ENCODE assay signal across 20 cellular contexts in the genomic region with DNA sequence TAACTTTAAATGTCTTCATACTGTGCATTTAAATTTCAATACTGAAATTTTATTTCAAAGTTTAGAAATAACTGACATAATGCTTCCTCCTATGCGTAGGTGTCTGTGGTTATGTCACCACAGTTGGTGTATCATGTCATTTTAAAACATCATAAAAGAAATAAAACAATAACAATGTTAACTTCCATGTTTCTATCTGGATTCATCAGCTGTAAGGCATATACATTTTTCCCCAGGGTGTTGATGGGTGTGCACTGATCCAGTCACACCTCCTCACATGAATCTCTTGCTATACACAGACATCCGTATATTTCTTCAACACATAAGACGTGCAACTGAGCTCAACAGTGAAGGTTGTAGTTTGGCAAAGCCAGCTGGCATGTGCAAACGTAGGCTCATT. TPM values are rescaled to one million over a fixed set of nuclear protein-coding genes. Genes with fewer than 3 reads are reported as not detected.
DNase-seq lines count a peak whose midpoint lies in the region; ATAC-seq, FAIRE-seq and TF ChIP-seq lines count a peak whose summit lies in the region.
"Had no signal": no experiment of that assay in that cellular context is flagged by ENCODE, and none has a peak within 500 bp of the region (broad histone marks: within the 10 kb centered on the region; RNA-seq: fewer than 3 reads in every experiment).

No MANE protein-coding gene starts in this region.

- peaks cover 14% of the 10 kb centered on the region for H3K4me1 ChIP-seq in lower lobe of right lung
- H3K4me1 ChIP-seq: tibial artery had no signal

- peak in 1 of 10 experiments; percentile 5 for DNase-seq in CD4-positive, alpha-beta T cell
- DNase-seq in GM19239 (ENCODE audit: insufficient read length, low spot score) (no peak), lower lobe of right lung (no peak), AG08396 (ENCODE audit: low spot score) (no peak)
- DNase-seq: C1 segment of cervical spinal cord; DMS53; endodermal cell; islet precursor cell; NCI-H187 treated with DMSO at 0.1 percent for 48 hours; NCI-H446; NK-92 treated with Interleukin-12 subunit alpha and Interleukin-12 subunit beta, amount 100 ng/mL, for 24 hours; tibial artery had no signal

- H3K4me3 ChIP-seq in lower lobe of right lung: peak overlapping the region; percentile 65
- H3K4me3 ChIP-seq: smooth muscle cell, tibial artery had no signal

- no peaks in the 10 kb centered on the region for H3K36me3 ChIP-seq in lower lobe of right lung
- H3K36me3 ChIP-seq: tibial artery had no signal

- H3K27ac ChIP-seq in CD4-positive, alpha-beta T cell (ENCODE audit: low read depth, low read length): peak overlapping the region; percentile 64
- no peak overlapping the region for H3K27ac ChIP-seq in lower lobe of right lung
- H3K27ac ChIP-seq: tibial artery had no signal

- peaks cover 57% of the 10 kb centered on the region for H3K36me3 Mint-ChIP-seq in CD4-positive, alpha-beta T cell (ENCODE audit: low read depth)
- peaks cover 37% of the 10 kb centered on the region for H3K36me3 Mint-ChIP-seq in activated T-helper 17 cell treated with anti-CD3 and anti-CD28 coated beads, Interleukin-2, amount 50 U/mL, for 72 hours (ENCODE audit: low read depth)

- no peaks in the 10 kb centered on the region for H3K9me3 Mint-ChIP-seq in CD4-positive, alpha-beta T cell
- H3K9me3 Mint-ChIP-seq in activated T-helper 17 cell treated with anti-CD3 and anti-CD28 coated beads, Interleukin-2, amount 50 U/mL, for 72 hours: no peaks in the 10 kb centered on the region
- H3K9me3 Mint-ChIP-seq: neural crest cell had no signal

- peak overlapping the region; percentile 80 for H3K4me3 Mint-ChIP-seq in CD4-positive, alpha-beta T cell
- H3K4me3 Mint-ChIP-seq in activated T-helper 17 cell treated with anti-CD3 and anti-CD28 coated beads, Interleukin-2, amount 50 U/mL, for 72 hours: no peak overlapping the region
- H3K4me3 Mint-ChIP-seq: endodermal cell, neural crest cell had no signal

- intact Hi-C loops in CD4-positive, alpha-beta T cell (cut with DNase I, micrococcal nuclease): no loop called here
- intact Hi-C loops in lower lobe of right lung (cut with DNase I): no loop called here

- CTCF ChIA-PET in CD4-positive, alpha-beta T cell (lab: Charles Lee): interaction anchor here (0.7 to 3.2 kb wide), 8 partner anchors 18 to 97 kb away, joined by 3 to 15 read pairs (median 6); no protein-coding TSS in a partner anchor

- no peaks in the 10 kb centered on the region for H3K27me3 ChIP-seq in CD4-positive, alpha-beta T cell (ENCODE audit: control insufficient read depth, insufficient read depth, low read length)
- peaks cover 11% of the 10 kb centered on the region for H3K27me3 ChIP-seq in lower lobe of right lung (ENCODE audit: low read depth)

- POLR2A ChIA-PET in CD4-positive, alpha-beta T cell (lab: Charles Lee): interaction anchor here (0.7 to 6.3 kb wide), 9 partner anchors 9 to 634 kb away, joined by 3 to 56 read pairs (median 4); partner anchors contain the start of gene STRIP1

- no peak for TF ChIP-seq CTCF in CD4-positive, alpha-beta T cell (IDR thresholded peaks at IDR 0.05)
- TF ChIP-seq CTCF in lower lobe of right lung (IDR thresholded peaks at IDR 0.05): no peak

- no peak overlapping the region for H3K27ac Mint-ChIP-seq in CD4-positive, alpha-beta T cell
- peak overlapping the region; percentile 87 for H3K27ac Mint-ChIP-seq in activated T-helper 17 cell treated with anti-CD3 and anti-CD28 coated beads, Interleukin-2, amount 50 U/mL, for 72 hours
- H3K27ac Mint-ChIP-seq: endodermal cell had no signal

- H3K9me3 ChIP-seq in CD4-positive, alpha-beta T cell (ENCODE audit: control insufficient read depth, low read length): no peaks in the 10 kb centered on the region
- no peaks in the 10 kb centered on the region for H3K9me3 ChIP-seq in lower lobe of right lung
- H3K9me3 ChIP-seq: tibial artery had no signal

- FAIRE-seq in GM19239 (lab: Jason Lieb, UNC): peak; percentile 11
- FAIRE-seq: HTR-8/SVneo had no signal

- H3K27me3 Mint-ChIP-seq in CD4-positive, alpha-beta T cell: no peaks in the 10 kb centered on the region
- H3K27me3 Mint-ChIP-seq in activated T-helper 17 cell treated with anti-CD3 and anti-CD28 coated beads, Interleukin-2, amount 50 U/mL, for 72 hours: no peaks in the 10 kb centered on the region

- peaks cover 53% of the 10 kb centered on the region for H3K4me1 Mint-ChIP-seq in CD4-positive, alpha-beta T cell (ENCODE audit: low read depth)
- peaks cover 20% of the 10 kb centered on the region for H3K4me1 Mint-ChIP-seq in activated T-helper 17 cell treated with anti-CD3 and anti-CD28 coated beads, Interleukin-2, amount 50 U/mL, for 72 hours
- H3K4me1 Mint-ChIP-seq: endodermal cell had no signal

- ATAC-seq in CD4-positive, alpha-beta T cell (ENCODE audit: poor library complexity): peak; percentile 23
- ATAC-seq in activated T-helper 17 cell treated with anti-CD3 and anti-CD28 coated beads, Interleukin-2, amount 50 U/mL, for 72 hours (replicated peaks): peak; percentile 11
- ATAC-seq in lower lobe of right lung (no peak), HG03521 (IDR thresholded peaks at IDR 0.05; ENCODE audit: unreplicated experiment) (no peak), GM19467 (IDR thresholded peaks at IDR 0.05; ENCODE audit: unreplicated experiment) (no peak)

RNA-seq across cellular contexts. Expression of gene KCNA3, which starts 6.2 kb away (rescaled TPM):
- total RNA-seq in CD4-positive, alpha-beta T cell: 100 to 1,000 TPM; 112 to 118 TPM
- total RNA-seq in activated T-helper 17 cell treated with anti-CD3 and anti-CD28 coated beads, Interleukin-2, amount 50 U/mL, for 72 hours: 10 to 100 TPM; 22.7 to 61.7 TPM
- total RNA-seq in lower lobe of right lung: 19.4 TPM
- total RNA-seq: MCF 10A, pulmonary artery endothelial cell had no signal

Comparison
In these comparisons a context has a peak if more than half of its experiments do, and no peak if none do; other contexts are left out.
1. ATAC-seq: peak in CD4-positive, alpha-beta T cell (single experiment) and activated T-helper 17 cell treated with anti-CD3 and anti-CD28 coated beads, Interleukin-2, amount 50 U/mL, for 72 hours (single experiment); none in lower lobe of right lung (0 of 2), HG03521 (single experiment) and GM19467 (single experiment).